In genomic region chr4:30721353-30722091, GRCh38 we compare ENCODE assay signal across 8 cellular contexts. TPM values are rescaled to one million over a fixed set of nuclear protein-coding genes. Genes with fewer than 3 reads are reported as not detected.
DNase-seq lines count a peak whose midpoint lies in the region; ATAC-seq and TF ChIP-seq lines count a peak whose summit lies in the region.

No MANE protein-coding gene starts in this region.

- CTCF ChIA-PET in BJ (lab: Yijun Ruan, JAX), result interaction anchor here (0.8 to 1.8 kb wide), 10 partner anchors 9 to 434 kb away, joined by 3 to 8 read pairs (median 3); no protein-coding TSS in a partner anchor
- CTCF ChIA-PET in IMR-90 (lab: Yijun Ruan, JAX), result interaction anchor here (0.6 to 1.2 kb wide), 5 partner anchors 15 to 361 kb away, joined by 3 read pairs; no protein-coding TSS in a partner anchor

- H3K36me3 ChIP-seq in BJ (ENCODE audit: control insufficient read depth, insufficient read depth, low read length), result no peaks in the 10 kb centered on the region
- H3K36me3 ChIP-seq in IMR-90 (ENCODE audit: control insufficient read depth, insufficient read depth, low read length), result no peaks in the 10 kb centered on the region
- H3K36me3 ChIP-seq in thymus (ENCODE audit: control insufficient read depth, insufficient read depth), result no peaks in the 10 kb centered on the region

- H2BK15ac ChIP-seq in IMR-90 (ENCODE audit: low read depth, low read length), result no peak overlapping the region

- H3K9me1 ChIP-seq in IMR-90 (ENCODE audit: insufficient read depth, low read length), result 0 out of 2 replicates have a peak, but pooled peaks cover 5% of the 10 kb centered on the region

- BruUV-seq in IMR-90 (replicated peaks; lab: Mats Ljungman, UMichigan), result no TSS peak

- H3K4me2 ChIP-seq in IMR-90 (ENCODE audit: low read depth, low read length), result peak overlapping the region; percentile 87

- peak overlapping the region; percentile 50; the same call in 1 of the 2 replicates for H3K9ac ChIP-seq in IMR-90 (ENCODE audit: low read depth, low read length)

- no peak overlapping the region; the same call in 1 of the 2 replicates for H2BK20ac ChIP-seq in IMR-90 (ENCODE audit: low read depth, low read length)

- no peak overlapping the region for H3K56ac ChIP-seq in IMR-90 (ENCODE audit: extremely low read depth, insufficient read depth, low read length)

- peaks cover 2% of the 10 kb centered on the region; the same call in 1 of the 2 replicates for H3K4me1 ChIP-seq in IMR-90 (ENCODE audit: control insufficient read depth, insufficient read depth, low read length)
- no peaks in the 10 kb centered on the region for H3K4me1 ChIP-seq in thymus (ENCODE audit: control insufficient read depth, insufficient read depth, low read length)

- H3K14ac ChIP-seq in IMR-90 (replicated peaks; ENCODE audit: low read depth, low read length), result peak overlapping the region; percentile 79

- ATAC-seq in IMR-90 (ENCODE audit: low read depth), result peak; percentile 7

- H3K9me3 ChIP-seq in IMR-90 (ENCODE audit: control insufficient read depth, insufficient read depth, low read length) (no peaks in the 10 kb centered on the region), thymus (ENCODE audit: control insufficient read depth) (no peaks in the 10 kb centered on the region)

- H3K27ac ChIP-seq in IMR-90 (ENCODE audit: insufficient read depth, low read length), result peak overlapping the region; percentile 5; the same call in 1 of the 2 replicates
- H3K27ac ChIP-seq in thymus (ENCODE audit: low read depth), result no peak overlapping the region

- no peak for TF ChIP-seq POLR2A in IMR-90 (IDR thresholded peaks at IDR 0.05; ENCODE audit: low read depth, low read length)

- H2AFZ ChIP-seq in IMR-90 (replicated peaks; ENCODE audit: low read length, poor library complexity), result peak overlapping the region; percentile 93

- TF ChIP-seq RAD21 in IMR-90 (IDR thresholded peaks at IDR 0.05; ENCODE audit: low read length), result peak; percentile 27

- peak overlapping the region; percentile 47; the same call in 1 of the 2 replicates for H2BK120ac ChIP-seq in IMR-90 (ENCODE audit: low read depth, low read length)

- dilution Hi-C loops in IMR-90 (cut with HindIII; ENCODE audit: low sequenced_read_pairs, unreplicated experiment), result no loop called here

- POLR2A ChIA-PET in BJ (lab: Charles Lee), result no interaction called here
- POLR2A ChIA-PET in IMR-90 (lab: Charles Lee; ENCODE audit: unreplicated experiment), result no interaction called here

- H4K20me1 ChIP-seq in IMR-90 (ENCODE audit: insufficient read depth, low read length), result peaks cover 13% of the 10 kb centered on the region; the same call in 1 of the 2 replicates

- no peak; the same call in 1 of the 2 replicates for TF ChIP-seq CTCF in BJ (IDR thresholded peaks at IDR 0.05; ENCODE audit: insufficient read depth, low read depth, low read length)
- peak; percentile 62 for TF ChIP-seq CTCF in IMR-90 (conservative IDR thresholded peaks at IDR 0.05; ENCODE audit: low read depth, low read length)

- WGBS in IMR-90 (ENCODE audit: extremely low coverage in 2 of 2, insufficient read length in 1 of 2), 2 experiments, result 0% methylated on average over 61 of the region's 86 CpGs; no CpG with 5 or more reads in 1 of the 2 experiments
- WGBS in thymus, result 2% methylated on average over 86 of the region's 86 CpGs

- H3K79me1 ChIP-seq in IMR-90 (ENCODE audit: low read depth in 1 of 2, low read length in 2 of 2), result peaks cover 4 to 23% of the 10 kb centered on the region in 2 experiments

- DNase-seq in BJ (ENCODE audit: low read depth), result no peak
- DNase-seq in IMR-90, result peak; percentile 44
- DNase-seq in dermis blood vessel endothelial cell, result peak; percentile 35
- peak; percentile 75 for DNase-seq in left kidney (ENCODE audit: low read depth, low spot score)
- DNase-seq in NK-92 treated with Interleukin-12 subunit alpha and Interleukin-12 subunit beta, amount 100 ng/mL, for 24 hours (lab: John Stamatoyannopoulos, UW), result no peak
- DNase-seq in T-helper 2 cell, result no peak
- DNase-seq in DMS79 treated with DMSO at 0.1 percent for 48 hours (lab: John Stamatoyannopoulos, UW), result no peak

- intact Hi-C loops in IMR-90 (cut with micrococcal nuclease), result loop anchor here (5.0 kb wide), 3 partner anchors 36 to 226 kb away; no protein-coding TSS in a partner anchor

- H3K27me3 ChIP-seq in BJ (ENCODE audit: control insufficient read depth, insufficient read depth, low read length) (peaks cover 8% of the 10 kb centered on the region), IMR-90 (ENCODE audit: control insufficient read depth, insufficient read depth, low read length) (no peaks in the 10 kb centered on the region; the same call in 1 of the 2 replicates), thymus (ENCODE audit: control insufficient read depth, insufficient read depth) (peaks cover 55% of the 10 kb centered on the region)

- peak overlapping the region; percentile 87 for H2AK9ac ChIP-seq in IMR-90 (replicated peaks; ENCODE audit: low read depth, low read length, poor library complexity)

- in situ Hi-C loops in IMR-90 (cut with MboI; ENCODE audit: low sequenced_read_pairs), result no loop called here

- peak overlapping the region; percentile 31; the same call in 1 of the 2 replicates for H4K91ac ChIP-seq in IMR-90 (ENCODE audit: insufficient read depth, low read depth, low read length)

- H3K4me3 ChIP-seq in BJ (ENCODE audit: low read depth, low read length) (peak overlapping the region; percentile 49), IMR-90 (ENCODE audit: insufficient read depth, low read depth, low read length) (peak overlapping the region; percentile 78), thymus (ENCODE audit: low read length) (peak overlapping the region; percentile 18)

- H3K18ac ChIP-seq in IMR-90 (ENCODE audit: low read depth, low read length), result peak overlapping the region; percentile 28; the same call in 1 of the 2 replicates

- peak overlapping the region; percentile 66 for H3K4ac ChIP-seq in IMR-90 (ENCODE audit: low read depth, low read length)

- H4K5ac ChIP-seq in IMR-90 (ENCODE audit: low read depth, low read length), result no peak overlapping the region

- peak overlapping the region in 1 of 2 experiments; percentile 57; a peak in 3 of 4 replicates for H4K8ac ChIP-seq in IMR-90 (ENCODE audit: low read depth in 2 of 2, low read length in 2 of 2)

- H3K23ac ChIP-seq in IMR-90 (ENCODE audit: low read depth, low read length), result peak overlapping the region; percentile 85

- peak overlapping the region; percentile 32 for H2BK5ac ChIP-seq in IMR-90 (ENCODE audit: low read depth, low read length, poor library complexity, severe bottlenecking)

- H2AK5ac ChIP-seq in IMR-90 (ENCODE audit: low read depth, low read length), result no peak overlapping the region

TF ChIP-seq in IMR-90, 13 proteins besides CTCF, POLR2A, EP300 and RAD21:
- TF ChIP-seq RCOR1 (IDR thresholded peaks at IDR 0.05; ENCODE audit: insufficient replicate concordance, low read length) (no peak), USF2 (IDR thresholded peaks at IDR 0.05; ENCODE audit: low read depth, low read length) (no peak), MAZ (IDR thresholded peaks at IDR 0.05; ENCODE audit: borderline replicate concordance, low read depth, low read length) (peak; percentile 32; the same call in 1 of the 2 replicates), SMC3 (IDR thresholded peaks at IDR 0.05; ENCODE audit: low read depth, low read length) (peak; percentile 10; the same call in 1 of the 2 replicates)

RNA-seq across cellular contexts. Expression of gene PCDH7, which starts 1.4 kb away (rescaled TPM):
- polyA plus RNA-seq in BJ (2011; rRNA removed) (11.8 and 15.3 TPM in 2 replicates), IMR-90 (2012; rRNA removed) (26.5 and 27.8 TPM in 2 replicates), thymus (0.64 TPM)
- polyA minus RNA-seq in BJ (2011; rRNA and poly(A)+ RNA removed), result 31.0 and 36.4 TPM in 2 replicates
- total RNA-seq in IMR-90 (2012; rRNA removed) (42.8 and 44.1 TPM in 2 replicates), dermis blood vessel endothelial cell (0.28 and 0.34 TPM in 2 replicates)
- 11.3 and 18.3 TPM in 2 replicates for polyA plus RNA-seq in IMR-90 (2012; cell fraction: cytosol; rRNA removed)
- polyA plus RNA-seq in IMR-90 (2012; cell fraction: nucleus; rRNA removed; ENCODE audit: low replicate concordance), result 12.4 and 13.8 TPM in 2 replicates

Comparison
In these comparisons a context has a peak if more than half of its experiments do, and no peak if none do; other contexts are left out.
1. DNase-seq: peak in IMR-90 (single experiment), dermis blood vessel endothelial cell (single experiment) and left kidney (single experiment); none in BJ (single experiment), NK-92 treated with Interleukin-12 subunit alpha and Interleukin-12 subunit beta, amount 100 ng/mL, for 24 hours (single experiment), T-helper 2 cell (0 of 5) and DMS79 treated with DMSO at 0.1 percent for 48 hours (single experiment).
2. H3K4me3 ChIP-seq: peak in every context shown above with its lines; median percentile 78 in IMR-90; 49 in BJ; 18 in thymus.